ENCODE assay signal across 16 cellular contexts in genomic region chr2:20195431-20195830, GRCh38. TPM values are rescaled to one million over a fixed set of nuclear protein-coding genes. Genes with fewer than 3 reads are reported as not detected.
"Had no signal": no experiment of that assay in that cellular context is flagged by ENCODE, and none has a peak within 500 bp of the region (broad histone marks: within the 10 kb centered on the region; RNA-seq: fewer than 3 reads in every experiment).

No MANE protein-coding gene starts in this region.

- H3K4me1 ChIP-seq: gastrocnemius medialis, spleen, tibial artery had no signal

- H3K36me3 ChIP-seq: gastrocnemius medialis, sigmoid colon, spleen, tibial artery, vagina had no signal

- DNase-seq: activated CD4-positive, alpha-beta T cell treated with anti-CD3 and anti-CD28 coated beads, Interleukin-2, amount 10 ng/mL, durations not matched to agents 7 days and 5 days; activated CD8-positive, alpha-beta T cell treated with anti-CD3 and anti-CD28 coated beads, Interleukin-2, amount 10 ng/mL, durations not matched to agents 7 days and 5 days; activated naive CD4-positive, alpha-beta T cell treated with anti-CD3 and anti-CD28 coated beads for 36 hours; activated T-cell treated with anti-CD3 and anti-CD28 coated beads, Interleukin-2, amount 50 U/mL, for 24 hours; gastrocnemius medialis; left cardiac atrium; sigmoid colon; SK-N-SH; spleen; stimulated activated CD8-positive, alpha-beta memory T cell treated with anti-CD3 and anti-CD28 coated beads, Interleukin-4, amount 100 ng/mL, for 48 hours; stimulated activated naive CD4-positive, alpha-beta T cell; T-helper 1 cell; T1000; tibial artery had no signal

- ATAC-seq: activated CD8-positive, alpha-beta T cell treated with anti-CD3 and anti-CD28 coated beads, Interleukin-2, amount 10 ng/mL, durations not matched to agents 7 days and 5 days; gastrocnemius medialis; left cardiac atrium had no signal

- H3K9me3 ChIP-seq: gastrocnemius medialis, SK-N-SH, spleen, tibial artery, vagina had no signal

- H3K27me3 ChIP-seq: gastrocnemius medialis, sigmoid colon, spleen, tibial artery, vagina had no signal

- H3K9ac ChIP-seq: SK-N-SH had no signal

- H3K4me3 ChIP-seq: coronary artery, gastrocnemius medialis, sigmoid colon, spleen, tibial artery, vagina had no signal

- H3K4me2 ChIP-seq: SK-N-SH had no signal

- H3K27ac ChIP-seq: coronary artery, gastrocnemius medialis, sigmoid colon, spleen, tibial artery had no signal

RNA-seq across cellular contexts. Expression of gene SDC1, which starts 29.5 kb away (rescaled TPM):
- total RNA-seq: activated CD8-positive, alpha-beta T cell treated with anti-CD3 and anti-CD28 coated beads, Interleukin-2, amount 10 ng/mL, durations not matched to agents 7 days and 5 days had no signal
